ENCODE assay signal across 18 cellular contexts in the genomic region with DNA sequence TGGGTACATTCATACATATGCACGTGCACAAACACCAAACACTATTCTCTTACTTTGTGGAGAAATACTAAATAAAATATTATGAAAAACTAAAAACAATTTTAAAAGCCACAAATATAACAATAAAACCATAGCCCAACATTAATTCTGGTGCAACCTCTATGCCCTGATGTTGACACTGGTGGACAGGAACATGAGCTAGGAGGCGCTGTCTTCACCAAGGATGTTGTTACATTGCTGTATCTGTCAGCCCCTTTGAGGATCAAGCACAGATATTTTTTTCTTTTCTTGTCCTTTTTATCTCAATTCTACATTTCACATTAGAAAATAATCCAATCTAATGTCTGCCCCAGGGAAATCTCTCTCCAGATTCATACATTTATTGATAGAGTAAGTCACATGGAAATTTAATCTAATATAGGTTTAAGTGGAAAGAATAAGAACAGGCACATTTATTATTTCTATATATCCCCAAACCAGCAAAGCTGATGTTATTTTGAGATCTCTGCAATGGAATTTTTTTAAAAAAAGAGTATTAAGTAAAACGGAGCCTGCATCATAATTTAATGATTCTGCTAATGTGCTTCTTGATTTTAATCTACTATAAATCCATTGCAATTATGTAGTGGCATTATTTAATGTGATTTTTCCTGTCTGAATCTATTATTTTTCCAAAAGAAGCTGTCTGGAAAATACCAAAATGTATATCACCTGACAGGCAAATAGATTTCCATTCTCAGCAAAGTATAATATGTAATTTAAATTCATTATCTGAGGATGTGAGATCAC.
DNase-seq lines count a peak whose midpoint lies in the region; ATAC-seq and TF ChIP-seq lines count a peak whose summit lies in the region.
"Had no signal": no experiment of that assay in that cellular context is flagged by ENCODE, and none has a peak within 500 bp of the region (broad histone marks: within the 10 kb centered on the region; RNA-seq: fewer than 3 reads in every experiment).

No MANE protein-coding gene starts in this region.

- H3K9ac ChIP-seq in IMR-90 (ENCODE audit: low read depth, low read length) = no peak overlapping the region

- WGBS in IMR-90 (ENCODE audit: extremely low coverage in 2 of 2, insufficient read length in 1 of 2), 2 experiments = no CpG with 5 or more reads among the region's 3 CpGs
- 72 to 74% (median 73%) methylated on average over 3 of the region's 3 CpGs for WGBS in adrenal gland, 4 donors

- dilution Hi-C loops in IMR-90 (cut with HindIII; ENCODE audit: low sequenced_read_pairs, unreplicated experiment) = no loop called here

- H3K4me3 ChIP-seq in IMR-90 (ENCODE audit: insufficient read depth, low read depth, low read length) (no peak overlapping the region), astrocyte of the spinal cord (ENCODE audit: low read depth, low read length) (no peak overlapping the region), adrenal gland (no peak overlapping the region)
- H3K4me3 ChIP-seq: gastroesophageal sphincter, upper lobe of left lung had no signal

- H3K36me3 ChIP-seq in IMR-90 (ENCODE audit: control insufficient read depth, insufficient read depth, low read length) (no peaks in the 10 kb centered on the region), adrenal gland (replicated peaks in 1 of 2) (no peaks in the 10 kb centered on the region)
- H3K36me3 ChIP-seq: gastroesophageal sphincter, upper lobe of left lung had no signal

- H2BK20ac ChIP-seq in IMR-90 (ENCODE audit: low read depth, low read length) = no peak overlapping the region

- intact Hi-C loops in IMR-90 (cut with micrococcal nuclease) (no loop called here), adrenal gland (cut with DNase I) (no loop called here)

- H2AK9ac ChIP-seq in IMR-90 (replicated peaks; ENCODE audit: low read depth, low read length, poor library complexity) = no peak overlapping the region

- no peak overlapping the region for H3K27ac ChIP-seq in IMR-90 (ENCODE audit: insufficient read depth, low read length)
- no peak overlapping the region for H3K27ac ChIP-seq in adrenal gland
- H3K27ac ChIP-seq: gastroesophageal sphincter, upper lobe of left lung had no signal

- H3K4me1 ChIP-seq in IMR-90 (ENCODE audit: control insufficient read depth, insufficient read depth, low read length) = no peaks in the 10 kb centered on the region
- H3K4me1 ChIP-seq in adrenal gland (replicated peaks in 1 of 2) = no peaks in the 10 kb centered on the region
- H3K4me1 ChIP-seq: gastroesophageal sphincter, upper lobe of left lung had no signal

- no peak overlapping the region for H4K8ac ChIP-seq in IMR-90 (ENCODE audit: low read depth in 2 of 2, low read length in 2 of 2)

- no peak for TF ChIP-seq RAD21 in IMR-90 (IDR thresholded peaks at IDR 0.05; ENCODE audit: low read length)

- TF ChIP-seq CTCF in AG09319 (IDR thresholded peaks at IDR 0.05; ENCODE audit: low read depth, low read length) (peak; percentile 20), IMR-90 (conservative IDR thresholded peaks at IDR 0.05; ENCODE audit: low read depth, low read length) (peak; percentile 19; the same call in 1 of the 2 replicates), astrocyte of the spinal cord (IDR thresholded peaks at IDR 0.05; ENCODE audit: low read depth, low read length) (peak; percentile 3), adrenal gland (IDR thresholded peaks at IDR 0.05) (no peak)

- H4K91ac ChIP-seq in IMR-90 (ENCODE audit: insufficient read depth, low read depth, low read length) = no peak overlapping the region

- H3K4ac ChIP-seq in IMR-90 (ENCODE audit: low read depth, low read length) = no peak overlapping the region

- no peak overlapping the region for H2AK5ac ChIP-seq in IMR-90 (ENCODE audit: low read depth, low read length)

- H2BK15ac ChIP-seq in IMR-90 (ENCODE audit: low read depth, low read length) = no peak overlapping the region

- H3K4me2 ChIP-seq in IMR-90 (ENCODE audit: low read depth, low read length) = no peak overlapping the region

- H3K56ac ChIP-seq in IMR-90 (ENCODE audit: extremely low read depth, insufficient read depth, low read length) = no peak overlapping the region

- no peaks in the 10 kb centered on the region for H3K79me1 ChIP-seq in IMR-90 (ENCODE audit: low read depth in 1 of 2, low read length in 2 of 2)

- no peak overlapping the region for H2BK120ac ChIP-seq in IMR-90 (ENCODE audit: low read depth, low read length)

- H3K27me3 ChIP-seq in IMR-90 (ENCODE audit: control insufficient read depth, insufficient read depth, low read length) (peaks cover 2% of the 10 kb centered on the region; the same call in 1 of the 2 replicates), adrenal gland (no peaks in the 10 kb centered on the region)
- H3K27me3 ChIP-seq: upper lobe of left lung had no signal

- H3K9me1 ChIP-seq in IMR-90 (ENCODE audit: insufficient read depth, low read length) = no peaks in the 10 kb centered on the region

- H3K14ac ChIP-seq in IMR-90 (replicated peaks; ENCODE audit: low read depth, low read length) = no peak overlapping the region

- in situ Hi-C loops in IMR-90 (cut with MboI; ENCODE audit: low sequenced_read_pairs) = no loop called here
- in situ Hi-C loops in astrocyte of the spinal cord (cut with HindIII; ENCODE audit: low sequenced_read_pairs) = no loop called here

- POLR2A ChIA-PET in IMR-90 (lab: Charles Lee; ENCODE audit: unreplicated experiment) = no interaction called here

- H2AFZ ChIP-seq in IMR-90 (replicated peaks; ENCODE audit: low read length, poor library complexity) = no peak overlapping the region

- H3K9me3 ChIP-seq in IMR-90 (ENCODE audit: control insufficient read depth, insufficient read depth, low read length) = no peaks in the 10 kb centered on the region
- no peaks in the 10 kb centered on the region for H3K9me3 ChIP-seq in adrenal gland (replicated peaks in 1 of 3)

- no peak overlapping the region for H2BK5ac ChIP-seq in IMR-90 (ENCODE audit: low read depth, low read length, poor library complexity, severe bottlenecking)

- no peak overlapping the region for H3K18ac ChIP-seq in IMR-90 (ENCODE audit: low read depth, low read length)

- H4K5ac ChIP-seq in IMR-90 (ENCODE audit: low read depth, low read length) = no peak overlapping the region

- no peak for ATAC-seq in IMR-90 (ENCODE audit: low read depth)
- ATAC-seq: gastroesophageal sphincter; sciatic nerve; stimulated activated naive CD8-positive, alpha-beta T cell treated with anti-CD3 and anti-CD28 coated beads, Interleukin-15, Interleukin-2, amounts not matched to agents 100 U/mL and 50 U/mL, for 24 hours had no signal

- BruUV-seq in IMR-90 (replicated peaks; lab: Mats Ljungman, UMichigan) = no TSS peak

- CTCF ChIA-PET in IMR-90 (lab: Yijun Ruan, JAX) = no interaction called here

- no peaks in the 10 kb centered on the region for H4K20me1 ChIP-seq in IMR-90 (ENCODE audit: insufficient read depth, low read length)

- H3K23ac ChIP-seq in IMR-90 (ENCODE audit: low read depth, low read length) = no peak overlapping the region

- DNase-seq in AG09319 (ENCODE audit: extremely low read depth, low read depth) = no peak
- DNase-seq in IMR-90 = no peak
- no peak for DNase-seq in astrocyte of the spinal cord (ENCODE audit: low read depth, low spot score)
- DNase-seq in iPS-NIHi11 (ENCODE audit: low spot score) = peak; percentile 26
- no peak for DNase-seq in adrenal gland
- DNase-seq in GM03348 (ENCODE audit: low spot score) = no peak
- no peak for DNase-seq in nucleus accumbens (lab: John Stamatoyannopoulos, UW)
- DNase-seq in kidney glomerular epithelial cell (lab: John Stamatoyannopoulos, UW) = no peak
- DNase-seq: activated CD4-positive, alpha-beta T cell treated with anti-CD3 and anti-CD28 coated beads, Interleukin-2, amount 50 U/mL, for 4 hours; activated naive CD4-positive, alpha-beta T cell; aorta; Kasumi-1; NCI-H1436; NCI-H226; stimulated activated naive CD8-positive, alpha-beta T cell treated with anti-CD3 and anti-CD28 coated beads, Interleukin-15, Interleukin-2, amounts not matched to agents 100 U/mL and 50 U/mL, for 24 hours; upper lobe of left lung had no signal

- TF ChIP-seq POLR2A in IMR-90 (IDR thresholded peaks at IDR 0.05; ENCODE audit: low read depth, low read length) (no peak), adrenal gland (IDR thresholded peaks at IDR 0.05) (no peak)

TF ChIP-seq in IMR-90, 13 proteins besides CTCF, POLR2A, EP300 and RAD21:
- TF ChIP-seq, protein P1, sequence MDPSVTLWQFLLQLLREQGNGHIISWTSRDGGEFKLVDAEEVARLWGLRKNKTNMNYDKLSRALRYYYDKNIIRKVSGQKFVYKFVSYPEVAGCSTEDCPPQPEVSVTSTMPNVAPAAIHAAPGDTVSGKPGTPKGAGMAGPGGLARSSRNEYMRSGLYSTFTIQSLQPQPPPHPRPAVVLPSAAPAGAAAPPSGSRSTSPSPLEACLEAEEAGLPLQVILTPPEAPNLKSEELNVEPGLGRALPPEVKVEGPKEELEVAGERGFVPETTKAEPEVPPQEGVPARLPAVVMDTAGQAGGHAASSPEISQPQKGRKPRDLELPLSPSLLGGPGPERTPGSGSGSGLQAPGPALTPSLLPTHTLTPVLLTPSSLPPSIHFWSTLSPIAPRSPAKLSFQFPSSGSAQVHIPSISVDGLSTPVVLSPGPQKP (IDR thresholded peaks at IDR 0.05; ENCODE audit: borderline replicate concordance, low read depth, low read length) = no peak
- TF ChIP-seq MXI1 (IDR thresholded peaks at IDR 0.05; ENCODE audit: borderline replicate concordance, low read depth, low read length) = no peak
- TF ChIP-seq FOS (IDR thresholded peaks at IDR 0.05; ENCODE audit: low read depth, low read length) = no peak
- no peak for TF ChIP-seq BHLHE40 (IDR thresholded peaks at IDR 0.05; ENCODE audit: low read depth, low read length)
- no peak for TF ChIP-seq RCOR1 (IDR thresholded peaks at IDR 0.05; ENCODE audit: insufficient replicate concordance, low read length)
- TF ChIP-seq CHD1 (IDR thresholded peaks at IDR 0.05; ENCODE audit: low read depth, low read length) = no peak

Comparison
In these comparisons a context has a peak if more than half of its experiments do, and no peak if none do; other contexts are left out.
1. CTCF ChIP-seq: peak in AG09319 (single experiment), IMR-90 (single experiment) and astrocyte of the spinal cord (single experiment); none in adrenal gland (0 of 6).